Comparison of ENCODE assay signal across 1 cellular context in the genomic region with DNA sequence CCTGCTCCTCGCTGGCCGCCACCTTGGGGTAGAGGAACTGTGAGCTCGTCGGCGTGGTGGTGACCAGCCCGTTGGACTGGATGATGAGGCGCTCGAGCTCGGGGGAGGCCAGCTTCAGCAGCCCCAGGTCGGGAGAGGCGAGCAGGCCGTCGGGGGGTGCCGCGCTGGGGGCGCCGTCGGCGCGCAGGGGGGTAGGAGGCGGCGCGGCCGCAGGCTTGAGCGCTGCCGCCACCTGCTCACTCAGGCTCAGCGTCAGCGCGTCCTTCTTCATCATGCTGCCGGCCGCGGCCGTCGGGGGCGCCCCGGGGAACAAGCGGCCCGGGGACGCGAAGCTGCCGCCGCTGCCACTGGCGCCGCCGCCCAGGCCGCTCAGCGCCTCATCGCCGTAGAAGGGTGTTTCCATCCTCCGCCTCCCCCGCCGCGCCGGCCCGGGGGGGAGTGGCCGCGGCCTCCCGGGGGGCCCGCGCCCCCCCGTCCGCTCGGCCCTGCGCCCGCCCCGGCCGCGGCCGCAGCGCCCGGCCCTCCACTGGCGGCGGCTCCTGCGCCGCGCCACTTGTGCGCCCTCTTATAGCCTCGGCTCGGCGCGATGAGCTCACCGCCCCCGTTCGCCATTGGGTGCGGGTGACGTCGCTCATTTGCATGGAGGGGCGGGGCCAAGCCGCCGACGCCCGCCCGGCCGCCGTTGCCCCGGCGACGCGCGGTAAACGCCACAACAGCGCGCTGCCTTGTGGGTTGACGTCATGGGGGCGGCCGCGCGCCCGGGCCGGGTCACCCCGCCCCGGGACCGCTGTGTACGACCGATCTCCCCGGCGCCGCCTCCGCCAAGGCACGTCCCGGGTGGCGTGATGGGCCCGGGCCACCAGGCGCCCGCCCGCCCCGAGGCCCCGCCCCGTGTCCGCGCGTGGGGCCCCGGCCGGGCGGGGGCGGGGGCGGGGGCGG.
TF ChIP-seq lines count a peak whose summit lies in the region.

TSS of gene JUND (minus strand) at position 541 of the 939 bp plus-strand sequence. CDS start at position 403, 138 bp downstream.

TF ChIP-seq in IMR-90, 13 proteins besides CTCF, POLR2A, EP300 and RAD21 (continued from another document):
- peak; percentile 74 for TF ChIP-seq BHLHE40 (IDR thresholded peaks at IDR 0.05; ENCODE audit: low read depth, low read length)
- no peak; the same call in 1 of the 2 replicates for TF ChIP-seq NFE2L2 (IDR thresholded peaks at IDR 0.05; ENCODE audit: low read depth, low read length)
- peak; percentile 59 for TF ChIP-seq MAZ (IDR thresholded peaks at IDR 0.05; ENCODE audit: borderline replicate concordance, low read depth, low read length)
- no peak for TF ChIP-seq MAFK (IDR thresholded peaks at IDR 0.05; ENCODE audit: low read depth, low read length)
- TF ChIP-seq, protein P1, sequence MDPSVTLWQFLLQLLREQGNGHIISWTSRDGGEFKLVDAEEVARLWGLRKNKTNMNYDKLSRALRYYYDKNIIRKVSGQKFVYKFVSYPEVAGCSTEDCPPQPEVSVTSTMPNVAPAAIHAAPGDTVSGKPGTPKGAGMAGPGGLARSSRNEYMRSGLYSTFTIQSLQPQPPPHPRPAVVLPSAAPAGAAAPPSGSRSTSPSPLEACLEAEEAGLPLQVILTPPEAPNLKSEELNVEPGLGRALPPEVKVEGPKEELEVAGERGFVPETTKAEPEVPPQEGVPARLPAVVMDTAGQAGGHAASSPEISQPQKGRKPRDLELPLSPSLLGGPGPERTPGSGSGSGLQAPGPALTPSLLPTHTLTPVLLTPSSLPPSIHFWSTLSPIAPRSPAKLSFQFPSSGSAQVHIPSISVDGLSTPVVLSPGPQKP (IDR thresholded peaks at IDR 0.05; ENCODE audit: borderline replicate concordance, low read depth, low read length): no peak
- TF ChIP-seq, protein P2, sequence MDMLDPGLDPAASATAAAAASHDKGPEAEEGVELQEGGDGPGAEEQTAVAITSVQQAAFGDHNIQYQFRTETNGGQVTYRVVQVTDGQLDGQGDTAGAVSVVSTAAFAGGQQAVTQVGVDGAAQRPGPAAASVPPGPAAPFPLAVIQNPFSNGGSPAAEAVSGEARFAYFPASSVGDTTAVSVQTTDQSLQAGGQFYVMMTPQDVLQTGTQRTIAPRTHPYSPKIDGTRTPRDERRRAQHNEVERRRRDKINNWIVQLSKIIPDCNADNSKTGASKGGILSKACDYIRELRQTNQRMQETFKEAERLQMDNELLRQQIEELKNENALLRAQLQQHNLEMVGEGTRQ (IDR thresholded peaks at IDR 0.05; ENCODE audit: low read depth, low read length): peak; percentile 22; the same call in 1 of the 2 replicates
- TF ChIP-seq MXI1 (IDR thresholded peaks at IDR 0.05; ENCODE audit: borderline replicate concordance, low read depth, low read length): peak; percentile 69
- peak; percentile 49 for TF ChIP-seq FOS (IDR thresholded peaks at IDR 0.05; ENCODE audit: low read depth, low read length)
- peak; percentile 62 for TF ChIP-seq CHD1 (IDR thresholded peaks at IDR 0.05; ENCODE audit: low read depth, low read length)
